ENCODE assay signal across 30 cellular contexts in the genomic region with DNA sequence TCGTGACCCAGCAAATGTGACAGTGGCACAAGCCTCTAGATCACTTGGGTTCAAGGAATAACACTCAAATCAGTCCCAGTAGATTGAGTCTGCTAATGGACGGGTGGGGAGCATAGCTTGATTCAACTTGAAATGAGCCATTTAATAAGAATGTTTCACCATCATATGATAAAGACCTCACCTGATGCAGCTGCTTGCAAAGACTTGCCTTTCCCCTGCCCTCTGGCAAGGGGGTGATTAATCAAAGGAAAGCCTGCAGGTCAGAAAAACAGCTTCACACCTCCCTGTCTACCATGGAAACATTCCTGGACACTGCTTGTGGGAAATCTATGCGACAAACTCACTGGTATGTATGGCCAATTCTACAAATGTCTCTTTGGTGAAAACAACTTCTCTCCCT. TPM values are rescaled to one million over a fixed set of nuclear protein-coding genes. Genes with fewer than 3 reads are reported as not detected.
DNase-seq lines count a peak whose midpoint lies in the region; ATAC-seq, FAIRE-seq and TF ChIP-seq lines count a peak whose summit lies in the region.
"Had no signal": no experiment of that assay in that cellular context is flagged by ENCODE, and none has a peak within 500 bp of the region (broad histone marks: within the 10 kb centered on the region; RNA-seq: fewer than 3 reads in every experiment).

No MANE protein-coding gene starts in this region.

- WGBS in A549 (ENCODE audit: missing lambda C conversion rate), result 81% methylated on average over 3 of the region's 3 CpGs

- DNase-seq in A549 (ENCODE audit: low read depth in 1 of 2, low spot score in 1 of 2), result peak in 1 of 2 experiments; percentile 29
- peak; percentile 84 for DNase-seq in HPDE6-E6E7 (ENCODE audit: extremely low spot score)
- DNase-seq in WTC11 (ENCODE audit: low spot score), result no peak
- DNase-seq in keratinocyte (ENCODE audit: low read depth, low spot score), result peak; percentile 50
- DNase-seq in C1 segment of cervical spinal cord (lab: John Stamatoyannopoulos, UW), result no peak
- DNase-seq in OCI-LY7 (ENCODE audit: low spot score), result no peak
- DNase-seq: activated CD4-positive, alpha-beta T cell treated with anti-CD3 and anti-CD28 coated beads, Interleukin-2, amount 50 U/mL, for 48 hours; activated CD4-positive, CD25-positive, alpha-beta regulatory T cell treated with anti-CD3 and anti-CD28 coated beads, Interleukin-2, amount 50 U/mL, for 72 hours; activated naive CD4-positive, alpha-beta T cell treated with Interleukin-2 at 50 U/mL for 16 hours; activated T-cell treated with anti-CD3 and anti-CD28 coated beads, Interleukin-2, amount 50 U/mL, for 48 hours; DMS79 treated with DMSO at 0.1 percent for 48 hours; GM23248; left ventricle myocardium inferior; naive B cell; NCI-H1436 treated with DMSO at 0.1 percent for 48 hours; NCI-H2081 treated with DMSO at 0.1 percent for 48 hours; NCI-H446; nucleus accumbens; OCI-M1; SHP77; stimulated activated CD4-positive, alpha-beta T cell treated with anti-CD3 and anti-CD28 coated beads, Interleukin-15, amount 100 ng/mL, for 24 hours; T-helper 2 cell; transverse colon had no signal

- H3K4me1 ChIP-seq in A549, result peaks cover 82% of the 10 kb centered on the region
- peaks cover 43% of the 10 kb centered on the region for H3K4me1 ChIP-seq in keratinocyte (ENCODE audit: control insufficient read depth, extremely low read depth, insufficient read depth, low read length)
- no peaks in the 10 kb centered on the region for H3K4me1 ChIP-seq in OCI-LY7 (ENCODE audit: insufficient read depth, low read length, poor library complexity, severe bottlenecking)
- H3K4me1 ChIP-seq: left ventricle myocardium inferior had no signal

- H3K4me3 ChIP-seq in A549 (no peak overlapping the region), keratinocyte (ENCODE audit: control insufficient read depth in 2 of 3, extremely low read depth in 1 of 3, insufficient read depth in 2 of 3, low read depth in 1 of 3, low read length in 3 of 3) (no peak overlapping the region), OCI-LY7 (ENCODE audit: low read depth, low read length, poor library complexity, severe bottlenecking) (no peak overlapping the region)
- H3K4me3 ChIP-seq: BLaER1 treated with 17β-estradiol and CSF1 and Interleukin-3, amounts not matched to agents 10 nM and 100 nM; GM23248; left ventricle myocardium inferior; transverse colon had no signal

- H3K27ac ChIP-seq in A549, result peak overlapping the region; percentile 96 to 97
- H3K27ac ChIP-seq in keratinocyte (ENCODE audit: control insufficient read depth, insufficient read depth, low read length), result peak overlapping the region; percentile 93
- H3K27ac ChIP-seq in OCI-LY7 (ENCODE audit: low read depth, low read length, poor library complexity, severe bottlenecking), result no peak overlapping the region
- H3K27ac ChIP-seq: BLaER1 treated with 17β-estradiol and CSF1 and Interleukin-3, amounts not matched to agents 10 nM and 100 nM; GM23248; left ventricle myocardium inferior; transverse colon had no signal

- peak overlapping the region; percentile 20; the same call in 1 of the 2 replicates for H3K27ac Mint-ChIP-seq in WTC11
- H3K27ac Mint-ChIP-seq: mesothelial cell of epicardium; naive B cell; stimulated activated effector memory CD8-positive, alpha-beta T cell treated with anti-CD3 and anti-CD28 coated beads, Interleukin-12 subunit alpha, Interleukin-12 subunit beta, amount 100 ng/mL, for 72 hours had no signal

- no peaks in the 10 kb centered on the region for H3K9me1 ChIP-seq in keratinocyte (ENCODE audit: control insufficient read depth, extremely low read depth, insufficient read depth, low read length)

- POLR2A ChIA-PET in A549 (lab: Yijun Ruan, JAX), result no interaction called here
- POLR2A ChIA-PET in WTC11 (lab: Charles Lee), result no interaction called here
- POLR2A ChIA-PET in OCI-LY7 (lab: Charles Lee), result interaction anchor here (1.1 kb wide), 1 partner anchor 14 kb away, joined by 3 read pairs; no protein-coding TSS in a partner anchor

- H3K9me3 ChIP-seq in A549 (no peaks in the 10 kb centered on the region), keratinocyte (ENCODE audit: control insufficient read depth, low read depth, low read length) (no peaks in the 10 kb centered on the region), OCI-LY7 (ENCODE audit: low read length) (no peaks in the 10 kb centered on the region)
- H3K9me3 ChIP-seq: BLaER1 treated with 17β-estradiol and CSF1 and Interleukin-3, amounts not matched to agents 10 nM and 100 nM; left ventricle myocardium inferior; transverse colon had no signal

- no peaks in the 10 kb centered on the region for H3K9me2 ChIP-seq in OCI-LY7 (ENCODE audit: insufficient read depth, low read length)

- no peak for TF ChIP-seq POLR2A in A549 (IDR thresholded peaks at IDR 0.05; ENCODE audit: low read length)

- CTCF ChIA-PET in A549 (lab: Yijun Ruan, JAX), result no interaction called here
- CTCF ChIA-PET in WTC11 (lab: Charles Lee), result no interaction called here
- CTCF ChIA-PET in OCI-LY7 (lab: Charles Lee; ENCODE audit: unreplicated experiment), result no interaction called here

- H3K36me3 Mint-ChIP-seq in WTC11, result no peaks in the 10 kb centered on the region
- H3K36me3 Mint-ChIP-seq: brain; mesothelial cell of epicardium; naive B cell; stimulated activated effector memory CD8-positive, alpha-beta T cell treated with anti-CD3 and anti-CD28 coated beads, Interleukin-12 subunit alpha, Interleukin-12 subunit beta, amount 100 ng/mL, for 72 hours had no signal

- dilution Hi-C loops in keratinocyte (cut with MboI; ENCODE audit: extremely low pct_ligation_motif_present, low sequenced_read_pairs), result no loop called here

- H3K27me3 Mint-ChIP-seq in WTC11 (ENCODE audit: low read depth), result no peaks in the 10 kb centered on the region
- H3K27me3 Mint-ChIP-seq: brain, naive B cell had no signal

- no peak for TF ChIP-seq RAD21 in A549 (conservative IDR thresholded peaks at IDR 0.05 in 1 of 2, IDR thresholded peaks at IDR 0.05 in 1 of 2)

- peaks cover 29% of the 10 kb centered on the region for H3K4me1 Mint-ChIP-seq in WTC11

- H3K36me3 ChIP-seq in keratinocyte (ENCODE audit: control insufficient read depth in 2 of 2, extremely low read depth in 1 of 2, insufficient read depth in 2 of 2, low read length in 2 of 2) (no peaks in the 10 kb centered on the region), OCI-LY7 (ENCODE audit: insufficient read depth, low read length) (no peaks in the 10 kb centered on the region)
- H3K36me3 ChIP-seq: BLaER1 treated with 17β-estradiol and CSF1 and Interleukin-3, amounts not matched to agents 10 nM and 100 nM; left ventricle myocardium inferior; transverse colon had no signal

- H3K27me3 ChIP-seq in keratinocyte (ENCODE audit: control insufficient read depth, extremely low read depth, insufficient read depth, low read length), result no peaks in the 10 kb centered on the region
- H3K27me3 ChIP-seq: BLaER1 treated with 17β-estradiol and CSF1 and Interleukin-3, amounts not matched to agents 10 nM and 100 nM; transverse colon had no signal

- H4K20me1 ChIP-seq in keratinocyte (ENCODE audit: control insufficient read depth, extremely low read depth, insufficient read depth, low read length) (no peaks in the 10 kb centered on the region), OCI-LY7 (ENCODE audit: insufficient read depth, low read length) (no peaks in the 10 kb centered on the region)

- H3K79me2 ChIP-seq in keratinocyte (ENCODE audit: control insufficient read depth, insufficient read depth, low read length) (peaks cover 5% of the 10 kb centered on the region), OCI-LY7 (ENCODE audit: insufficient read depth, low read depth, low read length) (no peaks in the 10 kb centered on the region)

- intact Hi-C loops in OCI-LY7 (cut with micrococcal nuclease; ENCODE audit: unreplicated experiment), result no loop called here

- H3K4me2 ChIP-seq in A549, result peak overlapping the region; percentile 45
- H3K4me2 ChIP-seq in keratinocyte (ENCODE audit: control insufficient read depth, extremely low read depth, insufficient read depth, low read depth, low read length), result peak overlapping the region; percentile 65
- no peak overlapping the region for H3K4me2 ChIP-seq in OCI-LY7 (ENCODE audit: low read length)
- H3K4me2 ChIP-seq: BLaER1 treated with 17β-estradiol and CSF1 and Interleukin-3, amounts not matched to agents 10 nM and 100 nM had no signal

- no peak for ATAC-seq in A549
- ATAC-seq in WTC11, result no peak
- ATAC-seq in GM19035 (IDR thresholded peaks at IDR 0.05; ENCODE audit: unreplicated experiment), result no peak
- no peak for ATAC-seq in GM18861 (IDR thresholded peaks at IDR 0.05; ENCODE audit: unreplicated experiment)
- ATAC-seq: HepG2; stimulated activated effector memory CD8-positive, alpha-beta T cell treated with anti-CD3 and anti-CD28 coated beads, Interleukin-12 subunit alpha, Interleukin-12 subunit beta, amount 100 ng/mL, for 72 hours had no signal

- FAIRE-seq in A549 (lab: Jason Lieb, UNC) (no peak), keratinocyte (lab: Jason Lieb, UNC) (peak; percentile 85)
- FAIRE-seq: HepG2 had no signal

- no peak overlapping the region for H3K4me3 Mint-ChIP-seq in WTC11
- H3K4me3 Mint-ChIP-seq: brain; mesothelial cell of epicardium; naive B cell; stimulated activated effector memory CD8-positive, alpha-beta T cell treated with anti-CD3 and anti-CD28 coated beads, Interleukin-12 subunit alpha, Interleukin-12 subunit beta, amount 100 ng/mL, for 72 hours had no signal

- no peak; a peak in 1 of 5 replicates for TF ChIP-seq EP300 in A549 (IDR thresholded peaks at IDR 0.05)

- no peak overlapping the region for H2AFZ ChIP-seq in keratinocyte (ENCODE audit: control insufficient read depth, low read length)
- no peak overlapping the region for H2AFZ ChIP-seq in OCI-LY7 (ENCODE audit: low read length)
- H2AFZ ChIP-seq: GM23248 had no signal

- TF ChIP-seq CTCF in A549 (IDR thresholded peaks at IDR 0.05) (no peak), WTC11 (IDR thresholded peaks at IDR 0.05) (no peak), keratinocyte (optimal IDR thresholded peaks at IDR 0.05 in 1 of 3, IDR thresholded peaks at IDR 0.05 in 1 of 3, conservative IDR thresholded peaks at IDR 0.05 in 1 of 3; ENCODE audit: extremely low read depth in 1 of 3, insufficient read depth in 2 of 3, low read length in 3 of 3) (no peak), OCI-LY7 (conservative IDR thresholded peaks at IDR 0.05; ENCODE audit: low read length) (no peak)

- peak overlapping the region; percentile 58 for H3K9ac ChIP-seq in keratinocyte (ENCODE audit: control insufficient read depth, extremely low read depth, insufficient read depth, low read length)
- H3K9ac ChIP-seq: BLaER1 treated with 17β-estradiol and CSF1 and Interleukin-3, amounts not matched to agents 10 nM and 100 nM; GM23248 had no signal

- H3K9me3 Mint-ChIP-seq in WTC11, result no peaks in the 10 kb centered on the region
- H3K9me3 Mint-ChIP-seq: naive B cell; stimulated activated effector memory CD8-positive, alpha-beta T cell treated with anti-CD3 and anti-CD28 coated beads, Interleukin-12 subunit alpha, Interleukin-12 subunit beta, amount 100 ng/mL, for 72 hours had no signal

- no TSS peak for BruUV-seq in OCI-LY7 (replicated peaks; lab: Mats Ljungman, UMichigan)

RNA-seq across cellular contexts. Expression of gene CD99L2, which starts 54.5 kb away (rescaled TPM):
- polyA plus RNA-seq in A549 (2011; rRNA removed), result 65.3 and 66.5 TPM in 2 replicates
- 42.4 and 52.0 TPM in 2 replicates for polyA plus RNA-seq in A549 (2012; cell fraction: cytosol; rRNA removed)
- 65.3 and 66.7 TPM in 2 replicates for polyA plus RNA-seq in A549 (2012; cell fraction: nucleus; rRNA removed)
- polyA plus RNA-seq in A549 (2017; fragmentation: RNase III; extraction: RNeasy Plus Mini Kit Qiagen cat#74134 plus additional on column Dnase treatment), result 41.8 to 58.3 TPM (median 50.5 TPM) in 3 replicates
- polyA minus RNA-seq in A549 (2011; rRNA and poly(A)+ RNA removed), result 67.2 and 68.7 TPM in 2 replicates
- 9.4 to 10.5 TPM (median 9.6 TPM) in 3 replicates for total RNA-seq in WTC11 (2021)
- polyA plus RNA-seq in keratinocyte, result 14.4 to 23.2 TPM (median 14.5 TPM) in 3 replicates
- 3.6 TPM for polyA plus RNA-seq in keratinocyte (2011; ENCODE audit: low read depth)
- 11.1 and 17.3 TPM in 2 replicates for polyA plus RNA-seq in keratinocyte (2011; cell fraction: cytosol; rRNA removed)
- 36.8 and 42.8 TPM in 2 replicates for polyA plus RNA-seq in keratinocyte (2011; cell fraction: nucleus; rRNA removed)
- 6.4 and 21.0 TPM in 2 replicates for polyA plus RNA-seq in keratinocyte (2012; ENCODE audit: low replicate concordance)
- 15.6 to 25.0 TPM (median 17.3 TPM) in 3 replicates for polyA minus RNA-seq in keratinocyte
- polyA minus RNA-seq in keratinocyte (2011; cell fraction: cytosol; rRNA and poly(A)+ RNA removed), result 13.8 TPM
- polyA minus RNA-seq in keratinocyte (2011; cell fraction: nucleus; rRNA and poly(A)+ RNA removed), result 19.8 and 30.9 TPM in 2 replicates
- total RNA-seq in OCI-LY7 (2014; rRNA removed; shearing (Covaris generic)), result 5.6 and 5.9 TPM in 2 replicates
- 12.3 and 13.8 TPM in 2 replicates for total RNA-seq in OCI-LY7 (2022)

Comparison
In these comparisons a context has a peak if more than half of its experiments do, and no peak if none do; other contexts are left out.
1. DNase-seq: peak in HPDE6-E6E7 (single experiment) and keratinocyte (single experiment); none in WTC11 (single experiment), C1 segment of cervical spinal cord (0 of 14) and OCI-LY7 (single experiment).